ENCODE assay signal across 10 cellular contexts in genomic region chr4:42474406-42474805, GRCh38.
"Had no signal": no experiment of that assay in that cellular context is flagged by ENCODE, and none has a peak within 500 bp of the region (broad histone marks: within the 10 kb centered on the region; RNA-seq: fewer than 3 reads in every experiment).

No MANE protein-coding gene starts in this region.

- H3K36me3 ChIP-seq: HAP-1 had no signal

- H3K9ac ChIP-seq: GM23248, KMS-11 had no signal

- H3K27me3 Mint-ChIP-seq: IgD-negative memory B cell had no signal

- H3K27ac Mint-ChIP-seq: HFFc6, IgD-negative memory B cell had no signal

- ATAC-seq: HCT116, HepG2 had no signal

- H3K4me2 ChIP-seq: KMS-11 had no signal

- H3K9me3 Mint-ChIP-seq: IgD-negative memory B cell had no signal

- H3K9me3 ChIP-seq: HAP-1 had no signal

- DNase-seq: GM23248, GOT3, H7, HFFc6, KBM-7 had no signal

- H2AFZ ChIP-seq: GM23248 had no signal

- H3K4me3 Mint-ChIP-seq: HFFc6, IgD-negative memory B cell had no signal

- H3K27ac ChIP-seq: GM23248, KMS-11 had no signal

- H3K4me3 ChIP-seq: GM23248, HAP-1 had no signal
